Comparison of ENCODE assay signal across 9 cellular contexts in the genomic region with DNA sequence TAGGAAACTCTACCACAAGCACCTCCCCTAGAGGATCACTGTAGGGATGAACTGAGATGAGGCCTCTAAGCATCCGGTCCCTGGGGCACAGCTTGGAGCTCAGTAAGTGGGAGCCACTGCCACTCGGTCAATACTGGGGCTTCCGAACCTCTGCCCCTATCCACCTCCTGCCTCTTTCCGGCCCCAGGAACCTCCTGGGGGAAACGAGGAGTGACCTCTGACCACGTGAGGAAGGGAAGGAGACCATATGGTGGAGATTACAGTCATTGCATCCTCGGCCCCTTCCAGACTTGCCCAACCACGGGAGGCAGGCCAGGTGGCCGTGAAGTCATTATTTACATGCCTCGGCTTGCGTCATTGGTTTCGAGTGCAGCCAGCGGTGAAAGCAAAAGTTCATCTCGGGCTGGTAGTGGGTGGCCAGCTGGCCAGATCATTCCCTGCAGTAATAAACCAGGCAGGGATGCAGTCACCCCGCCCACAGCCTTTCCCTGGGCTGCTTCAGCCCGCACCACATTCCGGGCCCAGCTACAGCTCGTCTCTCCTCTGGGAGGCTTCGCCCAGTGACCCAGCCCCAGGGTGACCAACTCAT.
DNase-seq lines count a peak whose midpoint lies in the region; ATAC-seq and TF ChIP-seq lines count a peak whose summit lies in the region.
"Had no signal": no experiment of that assay in that cellular context is flagged by ENCODE, and none has a peak within 500 bp of the region (broad histone marks: within the 10 kb centered on the region; RNA-seq: fewer than 3 reads in every experiment).

No MANE protein-coding gene starts in this region.

- peak; percentile 28 for DNase-seq in H7
- DNase-seq in SW480 (ENCODE audit: low spot score), result peak; percentile 72
- DNase-seq in heart right ventricle, result peak; percentile 47 to 62
- no peak for DNase-seq in activated naive CD4-positive, alpha-beta T cell treated with anti-CD3 and anti-CD28 coated beads, Interleukin-2, amount 10 ng/mL, durations not matched to agents 7 days and 5 days
- DNase-seq in OCI-M1 (lab: John Stamatoyannopoulos, UW), result no peak

- H3K4me1 Mint-ChIP-seq in activated naive CD4-positive, alpha-beta T cell treated with anti-CD3 and anti-CD28 coated beads, Interleukin-2, amount 10 ng/mL, durations not matched to agents 7 days and 5 days, result no peaks in the 10 kb centered on the region

- peak overlapping the region in 3 of 10 donors; percentile 0 to 47 (median 27) for H3K27ac ChIP-seq in heart right ventricle
- peak overlapping the region; percentile 83 for H3K27ac ChIP-seq in subcutaneous abdominal adipose tissue (ENCODE audit: low read depth, low read length)
- H3K27ac ChIP-seq: parathyroid adenoma had no signal

- no peak overlapping the region for H3K4me3 Mint-ChIP-seq in activated naive CD4-positive, alpha-beta T cell treated with anti-CD3 and anti-CD28 coated beads, Interleukin-2, amount 10 ng/mL, durations not matched to agents 7 days and 5 days

- intact Hi-C loops in heart right ventricle (cut with DNase I), result loop anchor here in 6 of 10 donors (5.0 to 10.0 kb wide), 3 partner anchors 168 to 320 kb away; no protein-coding TSS in a partner anchor

- H3K27me3 Mint-ChIP-seq in activated naive CD4-positive, alpha-beta T cell treated with anti-CD3 and anti-CD28 coated beads, Interleukin-2, amount 10 ng/mL, durations not matched to agents 7 days and 5 days, result no peaks in the 10 kb centered on the region

- no peaks in the 10 kb centered on the region for H3K36me3 ChIP-seq in H7 (replicated peaks; ENCODE audit: control insufficient read depth, insufficient read depth, low read length)
- H3K36me3 ChIP-seq in heart right ventricle, result no peaks in the 10 kb centered on the region
- H3K36me3 ChIP-seq in subcutaneous abdominal adipose tissue (ENCODE audit: control insufficient read depth in 5 of 5, insufficient read depth in 5 of 5, low read length in 5 of 5), result no peaks in the 10 kb centered on the region

- no peaks in the 10 kb centered on the region for H3K36me3 Mint-ChIP-seq in activated naive CD4-positive, alpha-beta T cell treated with anti-CD3 and anti-CD28 coated beads, Interleukin-2, amount 10 ng/mL, durations not matched to agents 7 days and 5 days

- H3K9me3 Mint-ChIP-seq in activated naive CD4-positive, alpha-beta T cell treated with anti-CD3 and anti-CD28 coated beads, Interleukin-2, amount 10 ng/mL, durations not matched to agents 7 days and 5 days, result no peaks in the 10 kb centered on the region

- no peak for TF ChIP-seq CTCF in heart right ventricle (IDR thresholded peaks at IDR 0.05)

- H3K27me3 ChIP-seq in H7 (ENCODE audit: control insufficient read depth, insufficient read depth, low read length) (no peaks in the 10 kb centered on the region), heart right ventricle (peaks cover 0 to 21% (median 5%) of the 10 kb centered on the region in 7 donors), subcutaneous abdominal adipose tissue (ENCODE audit: control insufficient read depth in 5 of 5, insufficient read depth in 4 of 5, low read length in 5 of 5) (no peaks in the 10 kb centered on the region)

- WGBS in heart right ventricle, 2 donors, result 61 to 65% methylated on average over 19 of the region's 19 CpGs

- no peak overlapping the region for H3K27ac Mint-ChIP-seq in activated naive CD4-positive, alpha-beta T cell treated with anti-CD3 and anti-CD28 coated beads, Interleukin-2, amount 10 ng/mL, durations not matched to agents 7 days and 5 days

- no peak overlapping the region for H3K9ac ChIP-seq in subcutaneous abdominal adipose tissue (ENCODE audit: low read length in 5 of 5)
- H3K9ac ChIP-seq: parathyroid adenoma had no signal

- H3K9me3 ChIP-seq in heart right ventricle (peaks cover 0 to 5% (median 0%) of the 10 kb centered on the region in 11 donors), subcutaneous abdominal adipose tissue (ENCODE audit: control insufficient read depth in 5 of 5, low read length in 5 of 5) (peaks cover 0 to 4% (median 0%) of the 10 kb centered on the region in 5 donors)

- ATAC-seq in heart right ventricle, result peak; percentile 48 to 85 (median 66)
- no peak for ATAC-seq in HG02840 (IDR thresholded peaks at IDR 0.05; ENCODE audit: low FRiP score, unreplicated experiment)
- no peak for ATAC-seq in GM21786 (IDR thresholded peaks at IDR 0.05; ENCODE audit: unreplicated experiment)

- CTCF ChIA-PET in activated naive CD4-positive, alpha-beta T cell treated with anti-CD3 and anti-CD28 coated beads, Interleukin-2, amount 10 ng/mL, durations not matched to agents 7 days and 5 days (lab: Charles Lee), result interaction anchor here (10.8 kb wide), 1 partner anchor 169 kb away, joined by 98 read pairs; no protein-coding TSS in a partner anchor

- H3K4me3 ChIP-seq in H7 (ENCODE audit: insufficient read depth, low read depth, low read length) (no peak overlapping the region), heart right ventricle (no peak overlapping the region), subcutaneous abdominal adipose tissue (ENCODE audit: low read depth in 1 of 5, low read length in 5 of 5) (peak overlapping the region in 1 of 5 donors; percentile 14)

- peaks cover 0 to 3% (median 0%) of the 10 kb centered on the region in 9 donors for H3K4me1 ChIP-seq in heart right ventricle
- H3K4me1 ChIP-seq in subcutaneous abdominal adipose tissue (ENCODE audit: control insufficient read depth in 5 of 5, insufficient read depth in 5 of 5, low read length in 5 of 5), result peaks cover 5 to 58% (median 38%) of the 10 kb centered on the region in 5 donors
- H3K4me1 ChIP-seq: parathyroid adenoma had no signal

Comparison
In these comparisons a context has a peak if more than half of its experiments do, and no peak if none do; other contexts are left out.
1. DNase-seq: peak in H7 (single experiment), SW480 (single experiment) and heart right ventricle (2 of 2); none in activated naive CD4-positive, alpha-beta T cell treated with anti-CD3 and anti-CD28 coated beads, Interleukin-2, amount 10 ng/mL, durations not matched to agents 7 days and 5 days (single experiment) and OCI-M1 (single experiment).
2. ATAC-seq: peak in heart right ventricle (8 of 8); none in HG02840 (single experiment) and GM21786 (single experiment).